ENCODE assay signal across 18 cellular contexts in the genomic region with DNA sequence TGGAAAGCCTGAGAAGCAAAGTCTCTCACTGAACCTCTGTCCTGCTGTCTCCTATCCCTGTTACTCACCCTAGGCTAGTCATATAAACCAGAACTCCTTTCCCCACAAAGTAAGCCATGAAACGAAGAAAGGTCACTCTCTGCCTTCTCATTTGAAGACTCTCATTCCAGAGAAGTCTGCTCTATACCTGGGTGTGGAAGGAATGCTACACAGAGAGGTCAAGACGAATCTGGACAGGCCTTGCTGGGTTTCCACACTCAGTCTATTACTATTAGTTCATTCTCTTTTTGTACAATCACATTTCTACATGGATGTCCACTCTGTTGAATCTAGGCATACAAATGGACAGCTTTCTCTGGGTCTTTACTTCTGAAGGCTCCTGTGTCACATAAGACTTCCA. TPM values are rescaled to one million over a fixed set of nuclear protein-coding genes. Genes with fewer than 3 reads are reported as not detected.
DNase-seq lines count a peak whose midpoint lies in the region; ATAC-seq and TF ChIP-seq lines count a peak whose summit lies in the region.
"Had no signal": no experiment of that assay in that cellular context is flagged by ENCODE, and none has a peak within 500 bp of the region (broad histone marks: within the 10 kb centered on the region; RNA-seq: fewer than 3 reads in every experiment).

No MANE protein-coding gene starts in this region.

- no peak overlapping the region for H2AFZ ChIP-seq in DND-41 (ENCODE audit: low read depth, low read length)

- no peak for DNase-seq in CD4-positive, alpha-beta memory T cell
- DNase-seq in DND-41 = no peak
- no peak for DNase-seq in coronary artery (ENCODE audit: low spot score)
- no peak for DNase-seq in DMS114 treated with DMSO at 0.1 percent for 48 hours (lab: John Stamatoyannopoulos, UW; ENCODE audit: unreplicated experiment)
- DNase-seq in COLO829 (ENCODE audit: low spot score) = no peak
- DNase-seq in stimulated activated CD4-positive, alpha-beta T cell treated with anti-CD3 and anti-CD28 coated beads, Interleukin-4, amount 100 ng/mL, for 4 hours = no peak
- DNase-seq: DMS79, GF-D8, GOT3, Karpas-422, NCI-H1417 treated with DMSO at 0.1 percent for 48 hours, NCI-H2029 treated with DMSO at 0.1 percent for 48 hours, NCI-H510A treated with DMSO at 0.1 percent for 48 hours, Peyer's patch, SHP77 had no signal

- H3K9me3 ChIP-seq in CD4-positive, alpha-beta memory T cell (ENCODE audit: control insufficient read depth in 1 of 2, low read length in 2 of 2) = no peaks in the 10 kb centered on the region
- H3K9me3 ChIP-seq in DND-41 (ENCODE audit: insufficient read depth, low read length, severe bottlenecking) (no peaks in the 10 kb centered on the region), iPS-20b (ENCODE audit: insufficient read depth, low read depth, low read length) (no peaks in the 10 kb centered on the region)
- H3K9me3 ChIP-seq: Peyer's patch had no signal

- H3K79me2 ChIP-seq in DND-41 (ENCODE audit: insufficient read depth, low read length) = peaks cover 35% of the 10 kb centered on the region

- H3K27me3 Mint-ChIP-seq in CD4-positive, alpha-beta memory T cell = no peaks in the 10 kb centered on the region
- H3K27me3 Mint-ChIP-seq in activated T-helper 17 cell treated with anti-CD3 and anti-CD28 coated beads, Interleukin-2, amount 50 U/mL, for 72 hours = no peaks in the 10 kb centered on the region

- POLR2A ChIA-PET in CD4-positive, alpha-beta memory T cell (lab: Charles Lee; ENCODE audit: partially characterized antibody) = no interaction called here

- peaks cover 0 to 12% of the 10 kb centered on the region in 2 donors for H3K36me3 Mint-ChIP-seq in CD4-positive, alpha-beta memory T cell
- peaks cover 26% of the 10 kb centered on the region for H3K36me3 Mint-ChIP-seq in activated T-helper 17 cell treated with anti-CD3 and anti-CD28 coated beads, Interleukin-2, amount 50 U/mL, for 72 hours (ENCODE audit: low read depth)

- H3K27ac ChIP-seq in CD4-positive, alpha-beta memory T cell (ENCODE audit: low read depth, low read length) = no peak overlapping the region
- H3K27ac ChIP-seq in DND-41 (ENCODE audit: low read length) = peak overlapping the region; percentile 97
- H3K27ac ChIP-seq in iPS-20b (ENCODE audit: low read length) = peak overlapping the region; percentile 7
- H3K27ac ChIP-seq in coronary artery = no peak overlapping the region
- H3K27ac ChIP-seq: Peyer's patch had no signal

- CTCF ChIA-PET in CD4-positive, alpha-beta memory T cell (lab: Charles Lee; ENCODE audit: partially characterized antibody) = no interaction called here

- peaks cover 20% of the 10 kb centered on the region for H3K4me1 ChIP-seq in CD4-positive, alpha-beta memory T cell (ENCODE audit: insufficient read depth, low read length)
- peaks cover 78% of the 10 kb centered on the region for H3K4me1 ChIP-seq in DND-41 (ENCODE audit: insufficient read depth, low read length)
- peaks cover 27% of the 10 kb centered on the region; the same call in 1 of the 2 replicates for H3K4me1 ChIP-seq in iPS-20b (ENCODE audit: insufficient read depth, low read length)

- peaks cover 18 to 36% (median 22%) of the 10 kb centered on the region in 4 donors for H3K4me1 Mint-ChIP-seq in CD4-positive, alpha-beta memory T cell
- H3K4me1 Mint-ChIP-seq in activated T-helper 17 cell treated with anti-CD3 and anti-CD28 coated beads, Interleukin-2, amount 50 U/mL, for 72 hours = peaks cover 19% of the 10 kb centered on the region

- no peaks in the 10 kb centered on the region for H3K36me3 ChIP-seq in CD4-positive, alpha-beta memory T cell (ENCODE audit: insufficient read depth, low read length)
- peaks cover 8% of the 10 kb centered on the region; the same call in 1 of the 2 replicates for H3K36me3 ChIP-seq in DND-41 (ENCODE audit: insufficient read depth, low read length)
- 0 out of 2 replicates have a peak, but pooled peaks cover 4% of the 10 kb centered on the region for H3K36me3 ChIP-seq in iPS-20b (ENCODE audit: insufficient read depth, low read depth, low read length)
- H3K36me3 ChIP-seq: Peyer's patch had no signal

- H3K4me3 ChIP-seq in CD4-positive, alpha-beta memory T cell (ENCODE audit: low read length in 2 of 2) = no peak overlapping the region
- no peak overlapping the region for H3K4me3 ChIP-seq in DND-41 (ENCODE audit: low read depth in 1 of 2, low read length in 2 of 2)
- peak overlapping the region; percentile 18; the same call in 1 of the 2 replicates for H3K4me3 ChIP-seq in iPS-20b (ENCODE audit: low read length)
- H3K4me3 ChIP-seq in coronary artery = no peak overlapping the region
- H3K4me3 ChIP-seq: Peyer's patch had no signal

- peak overlapping the region in 5 of 7 donors; percentile 24 to 95 (median 59) for H3K27ac Mint-ChIP-seq in CD4-positive, alpha-beta memory T cell
- H3K27ac Mint-ChIP-seq in activated T-helper 17 cell treated with anti-CD3 and anti-CD28 coated beads, Interleukin-2, amount 50 U/mL, for 72 hours = peak overlapping the region; percentile 46

- H3K9ac ChIP-seq in DND-41 (ENCODE audit: low read depth, low read length) (no peak overlapping the region), iPS-20b (ENCODE audit: low read depth, low read length) (peak overlapping the region; percentile 1; the same call in 1 of the 2 replicates)

- H4K20me1 ChIP-seq in DND-41 (ENCODE audit: insufficient read depth, low read length) = peaks cover 15% of the 10 kb centered on the region

- no peak for TF ChIP-seq CTCF in DND-41 (IDR thresholded peaks at IDR 0.05; ENCODE audit: borderline replicate concordance, extremely low read depth, low read length, poor library complexity, severe bottlenecking)
- TF ChIP-seq CTCF in coronary artery (IDR thresholded peaks at IDR 0.05) = no peak

- no peak overlapping the region; the same call in 1 of the 2 replicates for H3K4me2 ChIP-seq in DND-41 (ENCODE audit: insufficient read depth, low read length)

- no peaks in the 10 kb centered on the region for H3K27me3 ChIP-seq in CD4-positive, alpha-beta memory T cell (ENCODE audit: insufficient read depth, low read length)
- H3K27me3 ChIP-seq in DND-41 (ENCODE audit: insufficient read depth, low read length, poor library complexity) (no peaks in the 10 kb centered on the region), iPS-20b (ENCODE audit: insufficient read depth, low read length) (no peaks in the 10 kb centered on the region)
- H3K27me3 ChIP-seq: Peyer's patch had no signal

- no peak overlapping the region for H3K4me3 Mint-ChIP-seq in CD4-positive, alpha-beta memory T cell
- peak overlapping the region; percentile 1 for H3K4me3 Mint-ChIP-seq in activated T-helper 17 cell treated with anti-CD3 and anti-CD28 coated beads, Interleukin-2, amount 50 U/mL, for 72 hours

- H3K9me3 Mint-ChIP-seq in CD4-positive, alpha-beta memory T cell = peaks cover 0 to 3% (median 0%) of the 10 kb centered on the region in 8 donors
- no peaks in the 10 kb centered on the region for H3K9me3 Mint-ChIP-seq in activated T-helper 17 cell treated with anti-CD3 and anti-CD28 coated beads, Interleukin-2, amount 50 U/mL, for 72 hours

- intact Hi-C loops in CD4-positive, alpha-beta memory T cell (cut with micrococcal nuclease) = loop anchor here (5.0 kb wide), 2 partner anchors 165 to 310 kb away; a partner anchor contains a TSS

- ATAC-seq in DND-41 (ENCODE audit: insufficient read depth, low read depth) = no peak
- ATAC-seq in activated T-helper 17 cell treated with anti-CD3 and anti-CD28 coated beads, Interleukin-2, amount 50 U/mL, for 72 hours (replicated peaks) = peak; percentile 8
- ATAC-seq: SK-N-SH treated with all-trans-retinoic acid at 6 μM for 48 hours had no signal

RNA-seq across cellular contexts. Expression of a gene that starts 2.4 kb away (rescaled TPM):
- total RNA-seq in CD4-positive, alpha-beta memory T cell = 10 to 100 TPM; 58.5 to 61.6 TPM
- polyA plus RNA-seq in CD4-positive, alpha-beta memory T cell = 10 to 100 TPM in 1 of 2 donors, 1 to 10 TPM in 1; 5.3 to 15.2 TPM
- 10 to 100 TPM; 65.6 to 82.9 TPM for total RNA-seq in activated T-helper 17 cell treated with anti-CD3 and anti-CD28 coated beads, Interleukin-2, amount 50 U/mL, for 72 hours

Comparison
In these comparisons a context has a peak if more than half of its experiments do, and no peak if none do; other contexts are left out.
1. H3K27ac ChIP-seq: peak in DND-41 (single experiment) and iPS-20b (single experiment); none in CD4-positive, alpha-beta memory T cell (single experiment) and coronary artery (0 of 2).